In genomic region chr17:73194514-73195222, GRCh38 we compare ENCODE assay signal across 12 cellular contexts. TPM values are rescaled to one million over a fixed set of nuclear protein-coding genes. Genes with fewer than 3 reads are reported as not detected.
DNase-seq lines count a peak whose midpoint lies in the region; ATAC-seq and TF ChIP-seq lines count a peak whose summit lies in the region.
"Had no signal": no experiment of that assay in that cellular context is flagged by ENCODE, and none has a peak within 500 bp of the region (broad histone marks: within the 10 kb centered on the region; RNA-seq: fewer than 3 reads in every experiment).

No MANE protein-coding gene starts in this region.

- H3K4me1 ChIP-seq in GM23338 (ENCODE audit: insufficient read depth), result peaks cover 5% of the 10 kb centered on the region

- H3K4me1 Mint-ChIP-seq in GM23338, result peaks cover 17% of the 10 kb centered on the region
- peaks cover 27% of the 10 kb centered on the region for H3K4me1 Mint-ChIP-seq in activated naive CD8-positive, alpha-beta T cell treated with anti-CD3 and anti-CD28 coated beads, Interleukin-2, amount 50 U/mL, for 24 hours

- peaks cover 20% of the 10 kb centered on the region for H4K20me1 ChIP-seq in GM23338 (replicated peaks; ENCODE audit: insufficient read depth)

- H3K9me3 Mint-ChIP-seq in GM23338, result no peaks in the 10 kb centered on the region; the same call in 2 of the 3 replicates
- no peaks in the 10 kb centered on the region for H3K9me3 Mint-ChIP-seq in activated naive CD8-positive, alpha-beta T cell treated with anti-CD3 and anti-CD28 coated beads, Interleukin-2, amount 50 U/mL, for 24 hours

- no peak for TF ChIP-seq CTCF in AG09309 (IDR thresholded peaks at IDR 0.05; ENCODE audit: control insufficient read depth, insufficient read depth, low read depth, low read length, missing control alignments)
- TF ChIP-seq CTCF in GM23338 (conservative IDR thresholded peaks at IDR 0.05; ENCODE audit: low read depth in 2 of 2), result no peak

- H3K9me2 ChIP-seq in GM23338 (ENCODE audit: insufficient read depth), result no peaks in the 10 kb centered on the region

- peak overlapping the region; percentile 60 for H3K4me3 Mint-ChIP-seq in GM23338
- H3K4me3 Mint-ChIP-seq in activated naive CD8-positive, alpha-beta T cell treated with anti-CD3 and anti-CD28 coated beads, Interleukin-2, amount 50 U/mL, for 24 hours, result peak overlapping the region; percentile 59

- peak; percentile 23 for DNase-seq in AG09309 (ENCODE audit: low read depth)
- DNase-seq in GM23338 (ENCODE audit: low spot score), result no peak
- no peak for DNase-seq in activated naive CD8-positive, alpha-beta T cell treated with anti-CD3 and anti-CD28 coated beads, Interleukin-2, amount 50 U/mL, for 24 hours
- DNase-seq in iris pigment epithelial cell (ENCODE audit: low read depth), result peak; percentile 85
- no peak for DNase-seq in cerebellum (ENCODE audit: low spot score)
- DNase-seq in SIG-M5 treated with dmso at 0.1 percent for 504 hours (lab: John Stamatoyannopoulos, UW; ENCODE audit: unreplicated experiment), result no peak
- DNase-seq: GDM1, hippocampal formation, KBM-7, NCI-H69 had no signal

- H3K4me2 ChIP-seq in GM23338, result no peak overlapping the region

- no peak overlapping the region for H2AFZ ChIP-seq in GM23338

- no peak overlapping the region for H3K27ac Mint-ChIP-seq in GM23338
- peak overlapping the region; percentile 41 for H3K27ac Mint-ChIP-seq in activated naive CD8-positive, alpha-beta T cell treated with anti-CD3 and anti-CD28 coated beads, Interleukin-2, amount 50 U/mL, for 24 hours

- peaks cover 10% of the 10 kb centered on the region for H3K79me2 ChIP-seq in GM23338 (replicated peaks; ENCODE audit: insufficient read depth)

- peaks cover 38% of the 10 kb centered on the region for H3K36me3 Mint-ChIP-seq in GM23338 (ENCODE audit: low read depth)
- peaks cover 28% of the 10 kb centered on the region for H3K36me3 Mint-ChIP-seq in activated naive CD8-positive, alpha-beta T cell treated with anti-CD3 and anti-CD28 coated beads, Interleukin-2, amount 50 U/mL, for 24 hours (ENCODE audit: low read depth)

- H3K27me3 Mint-ChIP-seq in GM23338 (ENCODE audit: insufficient read depth, low read depth, poor library complexity), result peaks cover 22% of the 10 kb centered on the region
- no peaks in the 10 kb centered on the region for H3K27me3 Mint-ChIP-seq in activated naive CD8-positive, alpha-beta T cell treated with anti-CD3 and anti-CD28 coated beads, Interleukin-2, amount 50 U/mL, for 24 hours

- H3F3A ChIP-seq in GM23338 (replicated peaks; ENCODE audit: low read depth), result 0 out of 2 replicates have a peak, but pooled peaks cover 4% of the 10 kb centered on the region

- H3K4me3 ChIP-seq in AG09309 (ENCODE audit: control insufficient read depth, low read depth, low read length) (no peak overlapping the region), GM23338 (no peak overlapping the region)

- peaks cover 23% of the 10 kb centered on the region; the same call in 1 of the 2 replicates for H3K36me3 ChIP-seq in GM23338 (ENCODE audit: insufficient read depth)

- H3K27ac ChIP-seq in GM23338 (ENCODE audit: low read depth), result no peak overlapping the region

- H3K27me3 ChIP-seq in GM23338 (ENCODE audit: insufficient read depth), result no peaks in the 10 kb centered on the region

- ATAC-seq in GM23338 (no peak), HG02970 (IDR thresholded peaks at IDR 0.05; ENCODE audit: low FRiP score, unreplicated experiment) (no peak), GM18907 (IDR thresholded peaks at IDR 0.05; ENCODE audit: unreplicated experiment) (no peak)
- no peak for ATAC-seq in activated naive CD8-positive, alpha-beta T cell treated with anti-CD3 and anti-CD28 coated beads, Interleukin-2, amount 50 U/mL, for 24 hours

TF ChIP-seq in GM23338, 12 proteins besides CTCF, POLR2A, EP300 and RAD21:
- TF ChIP-seq EZH2 (IDR thresholded peaks at IDR 0.05; ENCODE audit: low read depth, unreplicated experiment) (no peak), POLR2AphosphoS5 (IDR thresholded peaks at IDR 0.05; ENCODE audit: low read depth) (0 out of 2 replicates have a peak, but pooled peaks have one; percentile 15)

RNA-seq across cellular contexts. Expression of gene COG1, which starts 1.8 kb away (rescaled TPM):
- total RNA-seq in GM23338 (2014; rRNA removed; shearing (Covaris generic)), result 11.9 and 15.0 TPM in 2 replicates
- 25.5 and 26.1 TPM in 2 replicates for polyA plus RNA-seq in GM23338 (2016; fragmentation: Nextera tagmentation; extraction: Ambion mirVana)
- total RNA-seq in cerebellum, result 24.0 TPM

RNA-seq across cellular contexts. Expression of gene SSTR2, which starts 29.9 kb away (rescaled TPM):
- total RNA-seq in GM23338 (2014; rRNA removed; shearing (Covaris generic)), result 1.7 and 1.8 TPM in 2 replicates
- 1.1 and 1.4 TPM in 2 replicates for polyA plus RNA-seq in GM23338 (2016; fragmentation: Nextera tagmentation; extraction: Ambion mirVana)
- total RNA-seq in cerebellum, result 58.7 TPM

Comparison
In these comparisons a context has a peak if more than half of its experiments do, and no peak if none do; other contexts are left out.
1. DNase-seq: peak in AG09309 (single experiment) and iris pigment epithelial cell (single experiment); none in GM23338 (single experiment), activated naive CD8-positive, alpha-beta T cell treated with anti-CD3 and anti-CD28 coated beads, Interleukin-2, amount 50 U/mL, for 24 hours (single experiment), cerebellum (single experiment) and SIG-M5 treated with dmso at 0.1 percent for 504 hours (single experiment).
2. RNA of gene SSTR2, which starts 29.9 kb away (total RNA-seq): 58.7 TPM in cerebellum (single experiment); 1.7 to 1.8 TPM in GM23338; every median in the first group is over 10 times any median in the second.